9 cellular contexts compared by ENCODE assay signal in the genomic region with DNA sequence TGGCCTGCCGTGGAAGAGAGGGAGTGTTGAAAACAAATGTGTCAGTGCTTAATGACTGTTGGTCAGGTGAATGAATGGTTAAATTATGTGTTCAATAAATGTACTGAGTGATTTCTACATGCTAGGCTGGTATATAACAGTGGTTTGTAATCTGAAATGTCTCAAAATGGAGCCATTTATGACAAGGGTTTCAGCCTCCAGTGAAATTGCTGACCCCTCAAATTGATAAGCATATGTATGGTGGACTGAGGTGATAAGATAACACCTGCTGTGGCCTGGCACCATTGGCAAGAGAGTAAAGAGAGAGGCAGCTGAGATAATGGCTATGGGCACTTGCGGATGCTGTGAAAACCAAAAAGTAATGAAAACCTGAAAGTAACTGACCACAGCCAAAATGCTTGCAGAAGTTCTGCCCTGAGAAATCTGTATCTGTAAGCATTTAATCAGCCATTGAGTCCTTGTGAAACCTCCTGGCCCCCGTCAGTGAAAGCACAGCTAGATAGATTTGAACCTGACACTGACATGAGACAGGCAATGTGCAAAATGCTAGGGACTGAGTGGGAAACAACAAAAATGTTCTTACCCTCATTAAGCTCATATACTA. TPM values are rescaled to one million over a fixed set of nuclear protein-coding genes. Genes with fewer than 3 reads are reported as not detected.
DNase-seq lines count a peak whose midpoint lies in the region; ATAC-seq lines count a peak whose summit lies in the region.
"Had no signal": no experiment of that assay in that cellular context is flagged by ENCODE, and none has a peak within 500 bp of the region (broad histone marks: within the 10 kb centered on the region; RNA-seq: fewer than 3 reads in every experiment).

No MANE protein-coding gene starts in this region.

- peak; percentile 30 for ATAC-seq in GM18858 (IDR thresholded peaks at IDR 0.05; ENCODE audit: unreplicated experiment)
- ATAC-seq in GM21825 (IDR thresholded peaks at IDR 0.05; ENCODE audit: unreplicated experiment) = peak; percentile 28

- peaks cover 7% of the 10 kb centered on the region for H3K36me3 ChIP-seq in mesodermal cell (ENCODE audit: control insufficient read depth, insufficient read depth, low read length)
- peaks cover 2% of the 10 kb centered on the region for H3K36me3 ChIP-seq in HAP-1 (replicated peaks)
- H3K36me3 ChIP-seq: thyroid gland had no signal

- H3K27me3 ChIP-seq in HAP-1 (ENCODE audit: low read depth) = no peaks in the 10 kb centered on the region
- H3K27me3 ChIP-seq: thyroid gland had no signal

- H3K4me1 ChIP-seq in mesodermal cell (ENCODE audit: control insufficient read depth, insufficient read depth, low read length, poor library complexity, severe bottlenecking) (peaks cover 16% of the 10 kb centered on the region), HAP-1 (peaks cover 45% of the 10 kb centered on the region)
- H3K4me1 ChIP-seq: thyroid gland had no signal

- in situ Hi-C loops in HAP-1 (cut with MboI; ENCODE audit: low sequenced_read_pairs) = no loop called here

- H3K4me3 ChIP-seq in mesodermal cell (ENCODE audit: extremely low read depth, insufficient read depth, low read length, poor library complexity, severe bottlenecking) = no peak overlapping the region
- H3K4me3 ChIP-seq in HAP-1 = no peak overlapping the region
- H3K4me3 ChIP-seq: thyroid gland had no signal

- H3K9me3 ChIP-seq in mesodermal cell (ENCODE audit: control insufficient read depth, low read length) (no peaks in the 10 kb centered on the region), HAP-1 (no peaks in the 10 kb centered on the region)
- H3K9me3 ChIP-seq: thyroid gland had no signal

- 73 to 83% methylated on average over 2 to 3 of the region's 3 CpGs for WGBS in mesodermal cell (ENCODE audit: insufficient coverage in 2 of 2), 2 experiments

- DNase-seq in HUDEP-2 (lab: John Stamatoyannopoulos, UW; ENCODE audit: unreplicated experiment in 76 of 76) = peak in 74 of 76 experiments; percentile 14 to 92 (median 68)
- DNase-seq in DMS 273 (lab: John Stamatoyannopoulos, UW; ENCODE audit: unreplicated experiment) = no peak
- DNase-seq in medulla oblongata (ENCODE audit: extremely low spot score) = no peak
- DNase-seq in HAP-1 (ENCODE audit: low spot score in 2 of 2) = no peak
- no peak for DNase-seq in KG1 (lab: John Stamatoyannopoulos, UW)
- DNase-seq: thyroid gland had no signal

- H3K27ac ChIP-seq in mesodermal cell (ENCODE audit: low read depth, low read length, severe bottlenecking) = peak overlapping the region; percentile 54
- H3K27ac ChIP-seq: thyroid gland had no signal

RNA-seq across cellular contexts. Expression of a gene that starts 1.4 kb away (rescaled TPM):
- polyA plus RNA-seq in mesodermal cell (2013, experiment 1 of 2) = 106 TPM
- polyA plus RNA-seq in mesodermal cell (2013, experiment 2 of 2) = 101 TPM

Comparison
In these comparisons a context has a peak if more than half of its experiments do, and no peak if none do; other contexts are left out.
1. DNase-seq: peak in HUDEP-2 (74 of 76); none in DMS 273 (single experiment), medulla oblongata (single experiment), HAP-1 (0 of 2) and KG1 (single experiment).